18 cellular contexts compared by ENCODE assay signal in genomic region chr2:199431748-199432213, GRCh38. TPM values are rescaled to one million over a fixed set of nuclear protein-coding genes. Genes with fewer than 3 reads are reported as not detected.
A peak's percentile ranks its signal among the peaks of the same experiment; 100 is the strongest.
DNase-seq lines count a peak whose midpoint lies in the region; ATAC-seq and TF ChIP-seq lines count a peak whose summit lies in the region.
"Had no signal": no experiment of that assay in that cellular context is flagged by ENCODE, and none has a peak within 500 bp of the region (broad histone marks: within the 10 kb centered on the region; RNA-seq: fewer than 3 reads in every experiment).

No MANE protein-coding gene starts in this region.

- H4K20me1 ChIP-seq in SK-N-SH (ENCODE audit: insufficient read depth), result no peaks in the 10 kb centered on the region

- DNase-seq in SK-N-SH, result no peak
- DNase-seq in SJSA1 (ENCODE audit: low read depth in 1 of 2, low spot score in 2 of 2), result peak in 1 of 2 experiments; percentile 32
- peak; percentile 67 for DNase-seq in fibroblast of pulmonary artery (ENCODE audit: low read depth)
- peak; percentile 13 for DNase-seq in smooth muscle cell of the brain vasculature (ENCODE audit: low read depth, low spot score)
- DNase-seq in GM13976 (ENCODE audit: low spot score), result no peak
- DNase-seq: activated CD4-positive, alpha-beta T cell treated with anti-CD3 and anti-CD28 coated beads, Interleukin-2, amount 50 U/mL, for 48 hours; activated effector memory CD4-positive, alpha-beta T cell treated with anti-CD3 and anti-CD28 coated beads, Interleukin-2, amount 50 U/mL, for 16 hours; caudate nucleus; erythroblast; HCEC 1CT; NCI-H2029 treated with DMSO at 0.1 percent for 48 hours; retina; stimulated activated CD4-positive, alpha-beta T cell treated with anti-CD3 and anti-CD28 coated beads, Interleukin-4, amount 100 ng/mL, for 1 hour; stimulated activated naive CD4-positive, alpha-beta T cell treated with Interleukin-2 at 50 U/mL for 16 hours had no signal

- TF ChIP-seq RAD21 in SK-N-SH (IDR thresholded peaks at IDR 0.05; ENCODE audit: low read length), result no peak

- POLR2A ChIA-PET in SK-N-SH (lab: Yijun Ruan, JAX), result no interaction called here

- H3K4me3 ChIP-seq in SK-N-SH (ENCODE audit: low read depth in 2 of 2, low read length in 1 of 2) (no peak overlapping the region), SJSA1 (no peak overlapping the region), fibroblast of pulmonary artery (replicated peaks; ENCODE audit: low read depth, low read length) (no peak overlapping the region)

- H3K27me3 ChIP-seq in SK-N-SH (ENCODE audit: insufficient read depth) (no peaks in the 10 kb centered on the region), SJSA1 (replicated peaks) (no peaks in the 10 kb centered on the region)

- H3F3A ChIP-seq in SK-N-SH (replicated peaks; ENCODE audit: insufficient read depth), result no peaks in the 10 kb centered on the region

- H3K9me2 ChIP-seq in SK-N-SH, result no peaks in the 10 kb centered on the region

- ATAC-seq in SK-N-SH treated with all-trans-retinoic acid at 6 μM for 48 hours (no peak; the same call in 1 of the 3 replicates), HG03521 (IDR thresholded peaks at IDR 0.05; ENCODE audit: unreplicated experiment) (no peak), GM19324 (IDR thresholded peaks at IDR 0.05; ENCODE audit: low FRiP score, unreplicated experiment) (no peak)

- H3K36me3 ChIP-seq in SK-N-SH (replicated peaks in 1 of 2; ENCODE audit: control insufficient read depth in 1 of 2, insufficient read depth in 2 of 2, low read length in 1 of 2) (no peaks in the 10 kb centered on the region), SJSA1 (peaks cover 37% of the 10 kb centered on the region)

- CTCF ChIA-PET in SK-N-SH (lab: Yijun Ruan, JAX), result interaction anchor here (0.6 kb wide), 1 partner anchor 126 kb away, joined by 3 read pairs; no protein-coding TSS in a partner anchor

- no peak for TF ChIP-seq CTCF in SK-N-SH (IDR thresholded peaks at IDR 0.05)
- TF ChIP-seq CTCF in fibroblast of pulmonary artery (IDR thresholded peaks at IDR 0.05; ENCODE audit: low read length, missing control alignments), result no peak
- no peak for TF ChIP-seq CTCF in GM13976 (IDR thresholded peaks at IDR 0.05; ENCODE audit: borderline replicate concordance, control extremely low read depth, extremely low read depth, insufficient read depth, missing control alignments)

- no peak overlapping the region for H3K27ac ChIP-seq in SK-N-SH (ENCODE audit: low read depth in 2 of 2, low read length in 1 of 2)
- H3K27ac ChIP-seq in SJSA1, result peak overlapping the region; percentile 52

- no peaks in the 10 kb centered on the region for H3K79me2 ChIP-seq in SK-N-SH (ENCODE audit: insufficient read depth)

- H3K9me3 ChIP-seq in SK-N-SH, result no peaks in the 10 kb centered on the region
- no peaks in the 10 kb centered on the region for H3K9me3 ChIP-seq in SJSA1 (replicated peaks)

- no peak overlapping the region for H3K4me2 ChIP-seq in SK-N-SH

- H3K4me1 ChIP-seq in SK-N-SH (ENCODE audit: control insufficient read depth in 1 of 2, insufficient read depth in 2 of 2, low read depth in 1 of 2, low read length in 1 of 2) (no peaks in the 10 kb centered on the region; a peak in 1 of 4 replicates), SJSA1 (replicated peaks) (peaks cover 19% of the 10 kb centered on the region)

- no peak overlapping the region for H3K9ac ChIP-seq in SK-N-SH

- no peak overlapping the region for H2AFZ ChIP-seq in SK-N-SH (ENCODE audit: low read depth)

- WGBS in SK-N-SH (ENCODE audit: low lambda C conversion rate), result 32% methylated on average over 11 of the region's 11 CpGs

- in situ Hi-C loops in GM13976 (cut with MboI; ENCODE audit: low sequenced_read_pairs, unreplicated experiment), result no loop called here

- TF ChIP-seq EP300 in SK-N-SH (IDR thresholded peaks at IDR 0.05; ENCODE audit: borderline replicate concordance in 1 of 2, low read depth in 1 of 2, low read length in 1 of 2), result no peak

TF ChIP-seq in SK-N-SH, 30 proteins besides CTCF, POLR2A, EP300 and RAD21:
- TF ChIP-seq SIN3A (IDR thresholded peaks at IDR 0.05; ENCODE audit: borderline replicate concordance, low read depth, low read length) (no peak), TCF12 (IDR thresholded peaks at IDR 0.05) (no peak), FOXM1 (IDR thresholded peaks at IDR 0.05; ENCODE audit: low read depth) (no peak), POLR2AphosphoS5 (IDR thresholded peaks at IDR 0.05; ENCODE audit: low read depth, low read length) (no peak), FOSL2 (IDR thresholded peaks at IDR 0.05; ENCODE audit: borderline replicate concordance, low read depth) (peak; percentile 10; the same call in 1 of the 2 replicates)
- TF ChIP-seq, protein P1, sequence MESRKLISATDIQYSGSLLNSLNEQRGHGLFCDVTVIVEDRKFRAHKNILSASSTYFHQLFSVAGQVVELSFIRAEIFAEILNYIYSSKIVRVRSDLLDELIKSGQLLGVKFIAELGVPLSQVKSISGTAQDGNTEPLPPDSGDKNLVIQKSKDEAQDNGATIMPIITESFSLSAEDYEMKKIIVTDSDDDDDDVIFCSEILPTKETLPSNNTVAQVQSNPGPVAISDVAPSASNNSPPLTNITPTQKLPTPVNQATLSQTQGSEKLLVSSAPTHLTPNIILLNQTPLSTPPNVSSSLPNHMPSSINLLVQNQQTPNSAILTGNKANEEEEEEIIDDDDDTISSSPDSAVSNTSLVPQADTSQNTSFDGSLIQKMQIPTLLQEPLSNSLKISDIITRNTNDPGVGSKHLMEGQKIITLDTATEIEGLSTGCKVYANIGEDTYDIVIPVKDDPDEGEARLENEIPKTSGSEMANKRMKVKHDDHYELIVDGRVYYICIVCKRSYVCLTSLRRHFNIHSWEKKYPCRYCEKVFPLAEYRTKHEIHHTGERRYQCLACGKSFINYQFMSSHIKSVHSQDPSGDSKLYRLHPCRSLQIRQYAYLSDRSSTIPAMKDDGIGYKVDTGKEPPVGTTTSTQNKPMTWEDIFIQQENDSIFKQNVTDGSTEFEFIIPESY (IDR thresholded peaks at IDR 0.05; ENCODE audit: borderline replicate concordance, low read depth), result no peak

TF ChIP-seq in SK-N-SH treated with all-trans-retinoic acid at 6 μM for 48 hours, 23 proteins besides CTCF, POLR2A, EP300 and RAD21:
- no peak for TF ChIP-seq ZFP3 (CRISPR knock-in tag; IDR thresholded peaks at IDR 0.05)
- TF ChIP-seq, protein P2, sequence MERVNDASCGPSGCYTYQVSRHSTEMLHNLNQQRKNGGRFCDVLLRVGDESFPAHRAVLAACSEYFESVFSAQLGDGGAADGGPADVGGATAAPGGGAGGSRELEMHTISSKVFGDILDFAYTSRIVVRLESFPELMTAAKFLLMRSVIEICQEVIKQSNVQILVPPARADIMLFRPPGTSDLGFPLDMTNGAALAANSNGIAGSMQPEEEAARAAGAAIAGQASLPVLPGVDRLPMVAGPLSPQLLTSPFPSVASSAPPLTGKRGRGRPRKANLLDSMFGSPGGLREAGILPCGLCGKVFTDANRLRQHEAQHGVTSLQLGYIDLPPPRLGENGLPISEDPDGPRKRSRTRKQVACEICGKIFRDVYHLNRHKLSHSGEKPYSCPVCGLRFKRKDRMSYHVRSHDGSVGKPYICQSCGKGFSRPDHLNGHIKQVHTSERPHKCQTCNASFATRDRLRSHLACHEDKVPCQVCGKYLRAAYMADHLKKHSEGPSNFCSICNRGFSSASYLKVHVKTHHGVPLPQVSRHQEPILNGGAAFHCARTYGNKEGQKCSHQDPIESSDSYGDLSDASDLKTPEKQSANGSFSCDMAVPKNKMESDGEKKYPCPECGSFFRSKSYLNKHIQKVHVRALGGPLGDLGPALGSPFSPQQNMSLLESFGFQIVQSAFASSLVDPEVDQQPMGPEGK (CRISPR knock-in tag; IDR thresholded peaks at IDR 0.05; ENCODE audit: borderline replicate concordance), result no peak

RNA-seq across cellular contexts. Expression of gene SATB2, which starts 26.0 kb away (rescaled TPM):
- 0.06 and 0.13 TPM in 2 replicates for polyA plus RNA-seq in SK-N-SH (2012; rRNA removed)
- polyA plus RNA-seq in SK-N-SH (2012; cell fraction: cytosol; rRNA removed), result 0.10 and 0.17 TPM in 2 replicates
- 0.30 and 0.55 TPM in 2 replicates for polyA plus RNA-seq in SK-N-SH (2012; cell fraction: nucleus; rRNA removed)
- total RNA-seq in SJSA1 (2014; rRNA removed; shearing (Covaris generic)), result 4.9 and 11.0 TPM in 2 replicates
- polyA plus RNA-seq: IgD-negative memory B cell had no signal

Comparison
In these comparisons a context has a peak if more than half of its experiments do, and no peak if none do; other contexts are left out.
1. DNase-seq: peak in fibroblast of pulmonary artery (single experiment) and smooth muscle cell of the brain vasculature (single experiment); none in SK-N-SH (single experiment) and GM13976 (single experiment).